18 cellular contexts compared by ENCODE assay signal in the genomic region with DNA sequence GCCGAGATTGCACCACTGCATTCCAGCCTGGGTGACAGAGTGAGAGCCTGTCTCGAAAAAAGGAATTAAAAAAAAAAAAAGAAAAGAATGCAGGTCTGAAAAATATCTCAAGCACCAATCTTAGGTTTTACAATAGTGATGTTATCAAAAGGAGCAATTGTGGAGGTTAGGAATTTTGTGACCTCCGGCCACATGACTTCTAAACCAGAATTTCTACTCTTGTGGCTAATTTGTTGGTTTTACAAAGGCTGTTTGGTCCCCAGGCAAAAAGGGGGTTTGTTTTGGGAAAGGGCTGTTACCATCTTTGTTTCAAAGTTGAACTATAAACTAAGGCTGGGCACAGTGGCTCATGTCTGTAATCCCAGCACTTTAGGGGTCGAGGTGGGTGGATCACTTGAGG.
"Had no signal": no experiment of that assay in that cellular context is flagged by ENCODE, and none has a peak within 500 bp of the region (broad histone marks: within the 10 kb centered on the region; RNA-seq: fewer than 3 reads in every experiment).

No MANE protein-coding gene starts in this region.

- H3K36me3 ChIP-seq: colonic mucosa, esophagus squamous epithelium, gastroesophageal sphincter, ovary, tibial nerve had no signal

- DNase-seq: colonic mucosa; dermis blood vessel endothelial cell; esophagus squamous epithelium; foreskin fibroblast; glutamatergic neuron; islet precursor cell; mucosa of descending colon; naive thymus-derived CD8-positive, alpha-beta T cell; ovary; right cardiac atrium; stimulated activated CD4-positive, alpha-beta T cell treated with anti-CD3 and anti-CD28 coated beads, Interleukin-2, amount 100 ng/mL, for 24 hours; stimulated activated CD4-positive, alpha-beta T cell treated with anti-CD3 and anti-CD28 coated beads, Interleukin-4, amount 100 ng/mL, for 4 hours; stimulated activated naive B cell treated with anti-CD40 and anti-IgM and Interleukin-4, amounts not matched to agents 10 μg/mL and 1 μg/mL and 100 μg/mL, for 72 hours; stimulated activated naive CD8-positive, alpha-beta T cell treated with anti-CD3 and anti-CD28 coated beads, Interleukin-15, amount 100 ng/mL, for 72 hours; testis had no signal

- H3K4me3 ChIP-seq: colonic mucosa, esophagus squamous epithelium, gastroesophageal sphincter, mucosa of descending colon, ovary, testis, tibial nerve had no signal

- H3K27ac ChIP-seq: colonic mucosa, esophagus squamous epithelium, gastroesophageal sphincter, ovary, testis, tibial nerve had no signal

- H3K27me3 ChIP-seq: colonic mucosa, gastroesophageal sphincter, ovary, testis had no signal

- H3K4me1 ChIP-seq: colonic mucosa, esophagus squamous epithelium, gastroesophageal sphincter had no signal

- H3K9me3 ChIP-seq: colonic mucosa, esophagus squamous epithelium, gastroesophageal sphincter, mucosa of descending colon, ovary, testis, tibial nerve had no signal

- ATAC-seq: gastroesophageal sphincter; left lobe of liver; mucosa of descending colon; naive thymus-derived CD8-positive, alpha-beta T cell; right cardiac atrium; stimulated activated naive B cell treated with anti-CD40 and anti-IgM and Interleukin-4, amounts not matched to agents 10 μg/mL and 1 μg/mL and 100 μg/mL, for 72 hours; stimulated activated naive CD8-positive, alpha-beta T cell treated with anti-CD3 and anti-CD28 coated beads, Interleukin-15, amount 100 ng/mL, for 72 hours had no signal
